8 cellular contexts compared by ENCODE assay signal in the genomic region with DNA sequence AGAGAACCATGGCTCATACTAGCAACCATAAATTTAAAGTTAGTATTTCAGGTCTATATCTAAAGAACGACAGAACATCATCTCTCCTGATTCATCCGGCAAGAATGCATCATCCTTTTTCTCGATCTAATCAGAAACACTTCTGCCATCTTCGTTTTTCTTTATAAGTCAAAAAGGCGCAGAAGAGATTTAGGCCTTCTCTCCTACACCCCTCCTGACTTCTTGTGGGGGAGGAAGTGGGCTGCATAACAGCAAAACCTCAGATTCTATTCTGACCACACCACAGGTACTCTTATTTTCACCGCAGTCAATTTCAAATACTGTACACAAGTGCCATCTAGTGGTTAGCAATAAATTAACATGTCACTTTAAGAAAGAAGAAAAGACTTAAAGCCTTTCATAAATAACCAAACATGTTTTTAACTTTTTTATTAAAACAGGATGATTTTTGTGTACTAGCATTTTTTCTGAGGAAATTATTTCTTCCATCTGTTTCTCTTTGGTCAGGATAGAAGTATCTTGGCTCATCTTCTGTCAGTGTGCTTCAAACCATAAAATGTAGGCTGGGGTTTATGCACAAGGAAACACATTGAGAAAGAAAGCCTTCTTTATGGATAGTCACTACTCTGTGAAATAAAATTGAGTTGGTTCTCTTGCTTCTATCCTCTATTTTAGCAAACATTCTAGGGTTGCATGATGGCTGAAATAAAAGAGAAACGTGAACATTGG. TPM values are rescaled to one million over a fixed set of nuclear protein-coding genes. Genes with fewer than 3 reads are reported as not detected.
A peak's percentile ranks its signal among the peaks of the same experiment; 100 is the strongest.
DNase-seq lines count a peak whose midpoint lies in the region; ATAC-seq and TF ChIP-seq lines count a peak whose summit lies in the region.

No MANE protein-coding gene starts in this region.

- no peaks in the 10 kb centered on the region for H3K9me2 ChIP-seq in PC-3 (replicated peaks; ENCODE audit: low read length)

- BruUV-seq in PC-3 (replicated peaks; lab: Mats Ljungman, UMichigan) = no TSS peak

- peaks cover 13% of the 10 kb centered on the region for H3K4me1 ChIP-seq in cardiac muscle cell (ENCODE audit: low read depth)
- H3K4me1 ChIP-seq in PC-3 (ENCODE audit: insufficient read depth, low read length) = peaks cover 9% of the 10 kb centered on the region; the same call in 1 of the 2 replicates

- H3K36me3 ChIP-seq in cardiac muscle cell (no peaks in the 10 kb centered on the region), PC-3 (ENCODE audit: low read depth, low read length) (no peaks in the 10 kb centered on the region)

- no peaks in the 10 kb centered on the region for H3K79me2 ChIP-seq in PC-3 (ENCODE audit: low read length)

- CTCF ChIA-PET in PC-3 (lab: Charles Lee) = no interaction called here

- H2AFZ ChIP-seq in PC-3 (ENCODE audit: low read length) = no peak overlapping the region

- peak overlapping the region; percentile 64 for H3K4me2 ChIP-seq in PC-3 (ENCODE audit: low read length)

- intact Hi-C loops in Right ventricle myocardium inferior (cut with DNase I) (no loop called here), PC-3 (cut with micrococcal nuclease) (loop anchor here (2.0 to 5.0 kb wide), 3 partner anchors 139 to 509 kb away; no protein-coding TSS in a partner anchor)

- H3K27ac ChIP-seq in cardiac muscle cell (no peak overlapping the region), PC-3 (ENCODE audit: low read length) (no peak overlapping the region)

- H3K9me3 ChIP-seq in cardiac muscle cell (ENCODE audit: low read depth) (no peaks in the 10 kb centered on the region), PC-3 (ENCODE audit: low read length) (no peaks in the 10 kb centered on the region)

- H3K4me3 Mint-ChIP-seq in brain = peak overlapping the region in 1 of 5 experiments; percentile 56
- no peak overlapping the region for H3K4me3 Mint-ChIP-seq in stimulated activated naive CD8-positive, alpha-beta T cell treated with anti-CD3 and anti-CD28 coated beads, Interleukin-15, amount 100 ng/mL, for 72 hours

- H3K9ac ChIP-seq in PC-3 (ENCODE audit: low read length) = no peak overlapping the region

- DNase-seq in cardiac muscle cell (ENCODE audit: low read depth in 1 of 2, low spot score in 1 of 2) (peak; percentile 54 to 78), Right ventricle myocardium inferior (ENCODE audit: missing footprints) (no peak), HT1080 (ENCODE audit: low read depth) (peak; percentile 70), PC-3 (peak; percentile 61), left kidney (ENCODE audit: low read depth, low spot score) (peak; percentile 69)
- peak; percentile 28 to 56 for DNase-seq in stimulated activated naive CD8-positive, alpha-beta T cell treated with anti-CD3 and anti-CD28 coated beads, Interleukin-15, amount 100 ng/mL, for 72 hours

- POLR2A ChIA-PET in PC-3 (lab: Charles Lee; ENCODE audit: unreplicated experiment) = no interaction called here

- H3K27ac Mint-ChIP-seq in brain = peak overlapping the region in 3 of 5 experiments; percentile 6 to 84 (median 25)
- H3K27ac Mint-ChIP-seq in stimulated activated naive CD8-positive, alpha-beta T cell treated with anti-CD3 and anti-CD28 coated beads, Interleukin-15, amount 100 ng/mL, for 72 hours = no peak overlapping the region

- no peaks in the 10 kb centered on the region for H3K36me3 Mint-ChIP-seq in brain

- H3K9me3 Mint-ChIP-seq in brain = no peaks in the 10 kb centered on the region
- H3K9me3 Mint-ChIP-seq in stimulated activated naive CD8-positive, alpha-beta T cell treated with anti-CD3 and anti-CD28 coated beads, Interleukin-15, amount 100 ng/mL, for 72 hours = no peaks in the 10 kb centered on the region

- no peaks in the 10 kb centered on the region for H3K27me3 ChIP-seq in cardiac muscle cell
- H3K27me3 ChIP-seq in PC-3 (ENCODE audit: low read length) = no peaks in the 10 kb centered on the region

- no peaks in the 10 kb centered on the region for H3F3A ChIP-seq in PC-3 (ENCODE audit: low read length, unreplicated experiment)

- no peak overlapping the region for H3K4me3 ChIP-seq in cardiac muscle cell
- no peak overlapping the region for H3K4me3 ChIP-seq in PC-3 (ENCODE audit: low read length)

- peaks cover 7% of the 10 kb centered on the region for H3K27me3 Mint-ChIP-seq in brain
- H3K27me3 Mint-ChIP-seq in stimulated activated naive CD8-positive, alpha-beta T cell treated with anti-CD3 and anti-CD28 coated beads, Interleukin-15, amount 100 ng/mL, for 72 hours = no peaks in the 10 kb centered on the region

- no peaks in the 10 kb centered on the region for H4K20me1 ChIP-seq in PC-3 (ENCODE audit: low read length)

- ATAC-seq in Right ventricle myocardium inferior (no peak), GM21619 (IDR thresholded peaks at IDR 0.05; ENCODE audit: unreplicated experiment) (peak; percentile 95), PC-3 (peak; percentile 55)
- peak; percentile 98 for ATAC-seq in stimulated activated naive CD8-positive, alpha-beta T cell treated with anti-CD3 and anti-CD28 coated beads, Interleukin-15, amount 100 ng/mL, for 72 hours

- peaks cover 14% of the 10 kb centered on the region for H3K4me1 Mint-ChIP-seq in brain
- H3K4me1 Mint-ChIP-seq in stimulated activated naive CD8-positive, alpha-beta T cell treated with anti-CD3 and anti-CD28 coated beads, Interleukin-15, amount 100 ng/mL, for 72 hours = peaks cover 9% of the 10 kb centered on the region

- TF ChIP-seq CTCF in cardiac muscle cell (IDR thresholded peaks at IDR 0.05; ENCODE audit: low read depth, low read length) = peak; percentile 52
- peak; percentile 58 for TF ChIP-seq CTCF in PC-3 (conservative IDR thresholded peaks at IDR 0.05; ENCODE audit: low read depth, low read length)
- TF ChIP-seq CTCF in brain (conservative IDR thresholded peaks at IDR 0.05) = peak; percentile 81 to 83

RNA-seq across cellular contexts. Expression of a gene that starts 48.3 kb away (rescaled TPM):
- 36.8 and 41.0 TPM in 2 replicates for total RNA-seq in cardiac muscle cell
- 29.6 and 37.5 TPM in 2 replicates for polyA plus RNA-seq in cardiac muscle cell
- 30.6 TPM for total RNA-seq in Right ventricle myocardium inferior
- 37.6 and 45.6 TPM in 2 replicates for total RNA-seq in HT1080 (2014; rRNA removed; shearing (Covaris generic))
- 51.7 and 58.2 TPM in 2 replicates for polyA plus RNA-seq in HT1080 (2015; cell fraction: cytosol; rRNA removed)
- 120 and 122 TPM in 2 replicates for polyA plus RNA-seq in HT1080 (2015; cell fraction: nucleus; rRNA removed)
- 13.4 and 25.9 TPM in 2 replicates for total RNA-seq in PC-3 (2014; rRNA removed)
- polyA plus RNA-seq in brain (ENCODE audit: insufficient read depth, low read depth, low replicate concordance) = 38.5 TPM

Comparison
In these comparisons a context has a peak if more than half of its experiments do, and no peak if none do; other contexts are left out.
1. H3K27ac Mint-ChIP-seq: peak in brain (3 of 5); none in stimulated activated naive CD8-positive, alpha-beta T cell treated with anti-CD3 and anti-CD28 coated beads, Interleukin-15, amount 100 ng/mL, for 72 hours (0 of 2).
2. Peak in every context shown above with its lines, with median percentiles within 50 percentile points of each other: CTCF ChIP-seq.